1 cellular context compared by ENCODE assay signal in the genomic region with DNA sequence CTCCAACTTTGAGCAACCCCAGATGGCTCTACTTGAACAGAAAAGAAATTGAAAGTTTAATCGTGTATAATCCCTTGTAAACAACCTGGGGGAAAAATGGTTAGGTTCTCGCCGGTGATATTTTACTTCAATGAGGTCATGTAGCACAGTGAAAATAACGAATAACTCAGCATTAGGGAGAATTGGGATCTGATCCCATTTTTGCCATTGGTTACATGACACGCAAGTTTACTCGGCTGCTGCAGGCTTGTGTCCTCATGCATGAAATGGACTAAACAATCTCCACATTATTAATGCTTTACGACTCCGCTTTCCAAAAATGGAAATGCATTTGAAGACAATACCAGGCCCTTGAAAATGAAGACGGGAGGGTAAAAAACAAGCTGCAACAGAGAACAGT.
TF ChIP-seq lines count a peak whose summit lies in the region.

No MANE protein-coding gene starts in this region.

TF ChIP-seq in GM23338, 12 proteins besides CTCF, POLR2A, EP300 and RAD21 (continued from another document):
- TF ChIP-seq ZNF462 (CRISPR knock-in tag; IDR thresholded peaks at IDR 0.05) = no peak
- TF ChIP-seq EZH2 (IDR thresholded peaks at IDR 0.05; ENCODE audit: low read depth, unreplicated experiment) = no peak
- no peak for TF ChIP-seq EZH2phosphoT487 (IDR thresholded peaks at IDR 0.05; ENCODE audit: unreplicated experiment)
- TF ChIP-seq NANOG (IDR thresholded peaks at IDR 0.05; ENCODE audit: borderline replicate concordance) = no peak
- TF ChIP-seq, protein P1, sequence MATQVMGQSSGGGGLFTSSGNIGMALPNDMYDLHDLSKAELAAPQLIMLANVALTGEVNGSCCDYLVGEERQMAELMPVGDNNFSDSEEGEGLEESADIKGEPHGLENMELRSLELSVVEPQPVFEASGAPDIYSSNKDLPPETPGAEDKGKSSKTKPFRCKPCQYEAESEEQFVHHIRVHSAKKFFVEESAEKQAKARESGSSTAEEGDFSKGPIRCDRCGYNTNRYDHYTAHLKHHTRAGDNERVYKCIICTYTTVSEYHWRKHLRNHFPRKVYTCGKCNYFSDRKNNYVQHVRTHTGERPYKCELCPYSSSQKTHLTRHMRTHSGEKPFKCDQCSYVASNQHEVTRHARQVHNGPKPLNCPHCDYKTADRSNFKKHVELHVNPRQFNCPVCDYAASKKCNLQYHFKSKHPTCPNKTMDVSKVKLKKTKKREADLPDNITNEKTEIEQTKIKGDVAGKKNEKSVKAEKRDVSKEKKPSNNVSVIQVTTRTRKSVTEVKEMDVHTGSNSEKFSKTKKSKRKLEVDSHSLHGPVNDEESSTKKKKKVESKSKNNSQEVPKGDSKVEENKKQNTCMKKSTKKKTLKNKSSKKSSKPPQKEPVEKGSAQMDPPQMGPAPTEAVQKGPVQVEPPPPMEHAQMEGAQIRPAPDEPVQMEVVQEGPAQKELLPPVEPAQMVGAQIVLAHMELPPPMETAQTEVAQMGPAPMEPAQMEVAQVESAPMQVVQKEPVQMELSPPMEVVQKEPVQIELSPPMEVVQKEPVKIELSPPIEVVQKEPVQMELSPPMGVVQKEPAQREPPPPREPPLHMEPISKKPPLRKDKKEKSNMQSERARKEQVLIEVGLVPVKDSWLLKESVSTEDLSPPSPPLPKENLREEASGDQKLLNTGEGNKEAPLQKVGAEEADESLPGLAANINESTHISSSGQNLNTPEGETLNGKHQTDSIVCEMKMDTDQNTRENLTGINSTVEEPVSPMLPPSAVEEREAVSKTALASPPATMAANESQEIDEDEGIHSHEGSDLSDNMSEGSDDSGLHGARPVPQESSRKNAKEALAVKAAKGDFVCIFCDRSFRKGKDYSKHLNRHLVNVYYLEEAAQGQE (IDR thresholded peaks at IDR 0.05; ENCODE audit: unreplicated experiment) = no peak
